Comparison of ENCODE assay signal across 11 cellular contexts in genomic region chr1:107776898-107777663, GRCh38.
A peak's percentile ranks its signal among the peaks of the same experiment; 100 is the strongest.
DNase-seq lines count a peak whose midpoint lies in the region; ATAC-seq and TF ChIP-seq lines count a peak whose summit lies in the region.
"Had no signal": no experiment of that assay in that cellular context is flagged by ENCODE, and none has a peak within 500 bp of the region (broad histone marks: within the 10 kb centered on the region; RNA-seq: fewer than 3 reads in every experiment).

No MANE protein-coding gene starts in this region.

- H3K27me3 ChIP-seq in tibial artery: no peaks in the 10 kb centered on the region

- H3K27ac Mint-ChIP-seq in activated naive CD8-positive, alpha-beta T cell treated with anti-CD3 and anti-CD28 coated beads, Interleukin-2, amount 50 U/mL, for 24 hours: no peak overlapping the region
- H3K27ac Mint-ChIP-seq: activated CD4-positive, alpha-beta memory T cell treated with anti-CD3 and anti-CD28 coated beads, Interleukin-2, amount 10 ng/mL, durations not matched to agents 7 days and 5 days had no signal

- H3K4me1 ChIP-seq in tibial artery: no peaks in the 10 kb centered on the region

- no peak overlapping the region for H3K4me3 Mint-ChIP-seq in activated naive CD8-positive, alpha-beta T cell treated with anti-CD3 and anti-CD28 coated beads, Interleukin-2, amount 50 U/mL, for 24 hours
- H3K4me3 Mint-ChIP-seq: activated CD4-positive, alpha-beta memory T cell treated with anti-CD3 and anti-CD28 coated beads, Interleukin-2, amount 10 ng/mL, durations not matched to agents 7 days and 5 days had no signal

- intact Hi-C loops in posterior cingulate gyrus (cut with DNase I): no loop called here
- intact Hi-C loops in tibial artery (cut with DNase I; ENCODE audit: low total_unique reads): no loop called here

- ATAC-seq in GM18511 (IDR thresholded peaks at IDR 0.05; ENCODE audit: unreplicated experiment) (peak; percentile 92), GM21447 (IDR thresholded peaks at IDR 0.05; ENCODE audit: unreplicated experiment) (peak; percentile 82), HG03378 (IDR thresholded peaks at IDR 0.05; ENCODE audit: unreplicated experiment) (peak; percentile 94)
- ATAC-seq in activated naive CD8-positive, alpha-beta T cell treated with anti-CD3 and anti-CD28 coated beads, Interleukin-2, amount 50 U/mL, for 24 hours: peak; percentile 43

- no peak for TF ChIP-seq CTCF in tibial artery (IDR thresholded peaks at IDR 0.05)

- no peaks in the 10 kb centered on the region for H3K27me3 Mint-ChIP-seq in activated naive CD8-positive, alpha-beta T cell treated with anti-CD3 and anti-CD28 coated beads, Interleukin-2, amount 50 U/mL, for 24 hours
- H3K27me3 Mint-ChIP-seq: activated CD4-positive, alpha-beta memory T cell treated with anti-CD3 and anti-CD28 coated beads, Interleukin-2, amount 10 ng/mL, durations not matched to agents 7 days and 5 days had no signal

- no peaks in the 10 kb centered on the region for H3K9me3 Mint-ChIP-seq in activated naive CD8-positive, alpha-beta T cell treated with anti-CD3 and anti-CD28 coated beads, Interleukin-2, amount 50 U/mL, for 24 hours
- H3K9me3 Mint-ChIP-seq: activated CD4-positive, alpha-beta memory T cell treated with anti-CD3 and anti-CD28 coated beads, Interleukin-2, amount 10 ng/mL, durations not matched to agents 7 days and 5 days had no signal

- peaks cover 2% of the 10 kb centered on the region for H3K36me3 Mint-ChIP-seq in activated naive CD8-positive, alpha-beta T cell treated with anti-CD3 and anti-CD28 coated beads, Interleukin-2, amount 50 U/mL, for 24 hours (ENCODE audit: low read depth)

- no peak overlapping the region for H3K4me3 ChIP-seq in tibial artery

- H3K9me3 ChIP-seq in tibial artery: no peaks in the 10 kb centered on the region

- peaks cover 3% of the 10 kb centered on the region for H3K4me1 Mint-ChIP-seq in activated naive CD8-positive, alpha-beta T cell treated with anti-CD3 and anti-CD28 coated beads, Interleukin-2, amount 50 U/mL, for 24 hours
- H3K4me1 Mint-ChIP-seq: activated CD4-positive, alpha-beta memory T cell treated with anti-CD3 and anti-CD28 coated beads, Interleukin-2, amount 10 ng/mL, durations not matched to agents 7 days and 5 days had no signal

- no peak for DNase-seq in activated naive CD8-positive, alpha-beta T cell treated with anti-CD3 and anti-CD28 coated beads, Interleukin-2, amount 50 U/mL, for 24 hours
- no peak for DNase-seq in activated CD4-positive, alpha-beta T cell treated with anti-CD3 and anti-CD28 coated beads, Interleukin-2, amount 50 U/mL, for 48 hours
- DNase-seq in posterior cingulate gyrus (no peak), tibial artery (no peak), T1000 (lab: John Stamatoyannopoulos, UW) (no peak)
- DNase-seq: activated CD4-positive, alpha-beta memory T cell treated with anti-CD3 and anti-CD28 coated beads, Interleukin-2, amount 10 ng/mL, durations not matched to agents 7 days and 5 days; NCI-H2029 treated with DMSO at 0.1 percent for 48 hours; stimulated activated CD4-positive, alpha-beta T cell treated with anti-CD3 and anti-CD28 coated beads, Interleukin-4, amount 100 ng/mL, for 4 hours had no signal

- H3K27ac ChIP-seq in tibial artery: no peak overlapping the region

- H3K36me3 ChIP-seq in tibial artery: no peaks in the 10 kb centered on the region

Comparison
In these comparisons a context has a peak if more than half of its experiments do, and no peak if none do; other contexts are left out.
1. ATAC-seq: peak in every context shown above with its lines; median percentile 94 in HG03378; 92 in GM18511; 82 in GM21447; 43 in activated naive CD8-positive, alpha-beta T cell treated with anti-CD3 and anti-CD28 coated beads, Interleukin-2, amount 50 U/mL, for 24 hours.